Comparison of ENCODE assay signal across 12 cellular contexts in the genomic region with DNA sequence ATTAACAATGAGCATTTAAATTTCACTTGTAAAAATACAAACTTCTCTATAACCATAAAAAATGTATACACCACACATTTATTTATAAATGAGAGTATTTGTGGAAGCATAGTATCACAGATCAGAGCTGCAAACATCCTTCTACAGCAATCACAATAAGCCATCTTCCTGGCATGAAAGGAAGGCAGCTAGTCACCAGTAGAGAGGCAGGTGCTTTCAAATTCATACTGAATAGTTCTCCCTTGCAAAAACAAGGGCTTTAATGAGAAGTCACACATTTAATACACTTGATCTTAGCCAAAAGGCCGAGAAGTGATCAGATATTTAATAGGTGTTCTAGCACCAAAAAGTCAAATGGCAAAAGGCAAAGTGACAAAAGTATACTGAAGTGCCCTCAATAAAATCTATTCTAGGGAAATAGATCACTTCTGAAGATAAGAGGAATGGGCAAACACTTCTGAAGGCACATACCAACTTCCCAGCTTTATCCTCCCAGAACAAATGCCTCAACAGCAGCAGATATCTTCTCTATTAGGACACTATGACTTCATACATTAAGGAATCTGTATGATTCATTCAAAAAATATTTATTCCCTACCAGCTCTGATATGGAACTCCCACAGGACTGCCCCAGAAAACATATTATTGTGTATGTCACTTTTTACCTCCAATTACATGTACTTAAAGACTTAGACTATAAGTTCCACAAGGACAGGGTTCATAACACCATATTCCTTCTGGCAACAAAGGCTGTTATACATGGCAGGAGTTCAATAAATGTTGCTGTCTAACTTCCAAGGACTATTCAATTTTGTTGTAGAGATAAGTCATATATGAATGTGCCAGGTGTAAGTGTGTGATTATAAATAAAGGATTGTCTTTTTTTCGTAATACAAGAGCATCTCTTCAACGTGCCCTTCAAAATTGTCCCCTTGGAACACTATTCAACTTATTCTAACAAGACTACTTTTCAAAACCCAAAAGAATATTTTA. TPM values are rescaled to one million over a fixed set of nuclear protein-coding genes. Genes with fewer than 3 reads are reported as not detected.
DNase-seq lines count a peak whose midpoint lies in the region; ATAC-seq and TF ChIP-seq lines count a peak whose summit lies in the region.
"Had no signal": no experiment of that assay in that cellular context is flagged by ENCODE, and none has a peak within 500 bp of the region (broad histone marks: within the 10 kb centered on the region; RNA-seq: fewer than 3 reads in every experiment).

No MANE protein-coding gene starts in this region.

- no peak for ATAC-seq in memory B cell (ENCODE audit: low read depth)
- no peak for ATAC-seq in natural killer cell

- H3K4me3 Mint-ChIP-seq in chondrocyte (ENCODE audit: unreplicated experiment) (no peak overlapping the region), memory B cell (no peak overlapping the region), natural killer cell (no peak overlapping the region)

- H3K4me1 Mint-ChIP-seq in chondrocyte (ENCODE audit: low read depth) (peaks cover 43% of the 10 kb centered on the region), memory B cell (peaks cover 19% of the 10 kb centered on the region), natural killer cell (peaks cover 12 to 20% of the 10 kb centered on the region in 2 donors)

- H3K27me3 Mint-ChIP-seq in chondrocyte (ENCODE audit: low read depth) = no peaks in the 10 kb centered on the region
- H3K27me3 Mint-ChIP-seq in memory B cell = no peaks in the 10 kb centered on the region
- H3K27me3 Mint-ChIP-seq in natural killer cell (ENCODE audit: low read depth in 2 of 2) = no peaks in the 10 kb centered on the region

- H3K36me3 Mint-ChIP-seq in chondrocyte (ENCODE audit: low read depth) (peaks cover 3% of the 10 kb centered on the region), memory B cell (peaks cover 16% of the 10 kb centered on the region), natural killer cell (no peaks in the 10 kb centered on the region)

- peaks cover 4% of the 10 kb centered on the region for H3K9me3 Mint-ChIP-seq in chondrocyte (ENCODE audit: low read depth)
- no peaks in the 10 kb centered on the region for H3K9me3 Mint-ChIP-seq in memory B cell
- no peaks in the 10 kb centered on the region for H3K9me3 Mint-ChIP-seq in natural killer cell

- H3K27ac Mint-ChIP-seq in chondrocyte (ENCODE audit: unreplicated experiment) = peak overlapping the region; percentile 85
- H3K27ac Mint-ChIP-seq in memory B cell = peak overlapping the region; percentile 51
- H3K27ac Mint-ChIP-seq in natural killer cell = no peak overlapping the region

- intact Hi-C loops in natural killer cell (cut with micrococcal nuclease) = no loop called here

- TF ChIP-seq CTCF in AG09309 (IDR thresholded peaks at IDR 0.05; ENCODE audit: control insufficient read depth, insufficient read depth, low read depth, low read length, missing control alignments) (no peak), chondrocyte (IDR thresholded peaks at IDR 0.05) (no peak), natural killer cell (IDR thresholded peaks at IDR 0.05) (no peak)

- H3K4me3 ChIP-seq in AG09309 (ENCODE audit: control insufficient read depth, low read depth, low read length) = no peak overlapping the region
- H3K4me3 ChIP-seq: esophagus squamous epithelium, skin epidermis, tibial nerve had no signal

- DNase-seq in AG09309 (ENCODE audit: low read depth) (peak; percentile 59), LHCN-M2 (ENCODE audit: low read depth) (peak; percentile 85), chondrocyte (ENCODE audit: low spot score) (no peak), memory B cell (ENCODE audit: low spot score in 2 of 2) (no peak), natural killer cell (no peak), NCI-H1105 treated with DMSO at 0.1 percent for 48 hours (lab: John Stamatoyannopoulos, UW) (no peak)
- no peak for DNase-seq in activated CD8-positive, alpha-beta memory T cell treated with anti-CD3 and anti-CD28 coated beads, Interleukin-2, amount 50 U/mL, for 4 hours
- DNase-seq in activated CD4-positive, CD25-positive, alpha-beta regulatory T cell treated with anti-CD3 and anti-CD28 coated beads, Interleukin-2, amount 50 U/mL, for 72 hours = no peak
- DNase-seq: DMS 273 treated with DMSO at 0.1 percent for 48 hours, esophagus squamous epithelium had no signal

RNA-seq across cellular contexts. Expression of a gene that starts 31.7 kb away (rescaled TPM):
- total RNA-seq in LHCN-M2 (2014; rRNA removed) = 146 and 148 TPM in 2 replicates
- 96.6 TPM for polyA plus RNA-seq in LHCN-M2 (2012)
- 80.3 to 93.9 TPM (median 91.5 TPM) in 3 replicates for total RNA-seq in chondrocyte
- total RNA-seq in natural killer cell = 10 to 100 TPM; 51.1 to 73.0 (median 58.8) TPM

Comparison
In these comparisons a context has a peak if more than half of its experiments do, and no peak if none do; other contexts are left out.
1. DNase-seq: peak in AG09309 (single experiment) and LHCN-M2 (single experiment); none in chondrocyte (single experiment), memory B cell (0 of 2), activated CD8-positive, alpha-beta memory T cell treated with anti-CD3 and anti-CD28 coated beads, Interleukin-2, amount 50 U/mL, for 4 hours (single experiment), activated CD4-positive, CD25-positive, alpha-beta regulatory T cell treated with anti-CD3 and anti-CD28 coated beads, Interleukin-2, amount 50 U/mL, for 72 hours (single experiment), natural killer cell (single experiment) and NCI-H1105 treated with DMSO at 0.1 percent for 48 hours (single experiment).
2. H3K27ac Mint-ChIP-seq: peak in chondrocyte (single experiment) and memory B cell (single experiment); none in natural killer cell (0 of 2).